Comparison of ENCODE assay signal across 7 cellular contexts in genomic region chr19:54449701-54450069, GRCh38. TPM values are rescaled to one million over a fixed set of nuclear protein-coding genes. Genes with fewer than 3 reads are reported as not detected.
DNase-seq lines count a peak whose midpoint lies in the region; ATAC-seq and TF ChIP-seq lines count a peak whose summit lies in the region.

No MANE protein-coding gene starts in this region.

- CTCF ChIA-PET in T-cell (lab: Charles Lee): no interaction called here

- H3K4me2 ChIP-seq in GM23338: peak overlapping the region; percentile 96

- H3K4me3 ChIP-seq in GM23338 (peak overlapping the region; percentile 97), fibroblast of the aortic adventitia (ENCODE audit: low read depth, low read length) (peak overlapping the region; percentile 98), skin epidermis (peak overlapping the region; percentile 62 to 94 (median 89))

- H3K4me1 Mint-ChIP-seq in GM23338 (peaks cover 19% of the 10 kb centered on the region), T-cell (peaks cover 47 to 58% (median 53%) of the 10 kb centered on the region in 3 donors)

- peaks cover 26% of the 10 kb centered on the region for H3K36me3 ChIP-seq in GM23338 (ENCODE audit: insufficient read depth)

- H3K27ac Mint-ChIP-seq in GM23338 (peak overlapping the region; percentile 96), T-cell (peak overlapping the region; percentile 93 to 94)

- peaks cover 36% of the 10 kb centered on the region for H4K20me1 ChIP-seq in GM23338 (replicated peaks; ENCODE audit: insufficient read depth)

- no peak overlapping the region for H2AFZ ChIP-seq in GM23338

- H3K4me1 ChIP-seq in GM23338 (ENCODE audit: insufficient read depth): peaks cover 9% of the 10 kb centered on the region

- DNase-seq in GM23338 (ENCODE audit: low spot score) (no peak), T-cell (no peak), fibroblast of the aortic adventitia (ENCODE audit: low read depth) (peak; percentile 38), G401 (ENCODE audit: low spot score) (no peak), Kasumi-1 (lab: John Stamatoyannopoulos, UW) (no peak), NOMO-1 (lab: John Stamatoyannopoulos, UW; ENCODE audit: unreplicated experiment in 2 of 2) (no peak)

- H3K9me3 Mint-ChIP-seq in GM23338 (peaks cover 12% of the 10 kb centered on the region), T-cell (no peaks in the 10 kb centered on the region)

- H3K4me3 Mint-ChIP-seq in GM23338: peak overlapping the region; percentile 98
- peak overlapping the region; percentile 98 to 100 (median 99) for H3K4me3 Mint-ChIP-seq in T-cell

- POLR2A ChIA-PET in T-cell (lab: Charles Lee): no interaction called here

- H3K27ac ChIP-seq in GM23338 (ENCODE audit: low read depth) (no peak overlapping the region), skin epidermis (peak overlapping the region; percentile 87 to 99 (median 97))

- H3K27me3 ChIP-seq in GM23338 (ENCODE audit: insufficient read depth): no peaks in the 10 kb centered on the region

- TF ChIP-seq CTCF in GM23338 (conservative IDR thresholded peaks at IDR 0.05; ENCODE audit: low read depth in 2 of 2) (no peak), fibroblast of the aortic adventitia (IDR thresholded peaks at IDR 0.05; ENCODE audit: insufficient read depth, low read length) (no peak)

- ATAC-seq in GM23338 (no peak), T-cell (replicated peaks in 1 of 4) (no peak)

- in situ Hi-C loops in G401 (cut with HindIII; ENCODE audit: low sequenced_read_pairs): no loop called here

- peaks cover 15% of the 10 kb centered on the region for H3K27me3 Mint-ChIP-seq in GM23338 (ENCODE audit: insufficient read depth, low read depth, poor library complexity)
- H3K27me3 Mint-ChIP-seq in T-cell: no peaks in the 10 kb centered on the region

- H3F3A ChIP-seq in GM23338 (replicated peaks; ENCODE audit: low read depth): no peaks in the 10 kb centered on the region

- peaks cover 67% of the 10 kb centered on the region for H3K79me2 ChIP-seq in GM23338 (replicated peaks; ENCODE audit: insufficient read depth)

- H3K9me2 ChIP-seq in GM23338 (ENCODE audit: insufficient read depth): no peaks in the 10 kb centered on the region

- H3K36me3 Mint-ChIP-seq in GM23338 (ENCODE audit: low read depth) (peaks cover 54% of the 10 kb centered on the region), T-cell (peaks cover 37% of the 10 kb centered on the region)

TF ChIP-seq in GM23338, 12 proteins besides CTCF, POLR2A, EP300 and RAD21 (continues in another document):
- TF ChIP-seq EZH2phosphoT487 (IDR thresholded peaks at IDR 0.05; ENCODE audit: unreplicated experiment) (no peak), ZNF331 (CRISPR knock-in tag; IDR thresholded peaks at IDR 0.05; ENCODE audit: low read depth) (no peak), ZNF462 (CRISPR knock-in tag; IDR thresholded peaks at IDR 0.05) (no peak)

RNA-seq across cellular contexts. Expression of gene LENG8, which starts 0.7 kb away (rescaled TPM):
- total RNA-seq in GM23338 (2014; rRNA removed; shearing (Covaris generic)): 45.6 and 74.3 TPM in 2 replicates
- polyA plus RNA-seq in GM23338 (2016; fragmentation: Nextera tagmentation; extraction: Ambion mirVana): 41.2 and 42.1 TPM in 2 replicates
- total RNA-seq in T-cell (100 to 1,000 TPM; 506 to 622 (median 618) TPM), fibroblast of the aortic adventitia (ENCODE audit: low replicate concordance) (21.7 and 41.7 TPM in 2 replicates)
- total RNA-seq in G401 (2014; rRNA removed; shearing (Covaris generic)): 5.3 and 12.4 TPM in 2 replicates

RNA-seq across cellular contexts. Expression of gene LENG9, which starts 13.9 kb away (rescaled TPM):
- 3.3 and 6.4 TPM in 2 replicates for total RNA-seq in GM23338 (2014; rRNA removed; shearing (Covaris generic))
- polyA plus RNA-seq in GM23338 (2016; fragmentation: Nextera tagmentation; extraction: Ambion mirVana): 0.26 and 0.52 TPM in 2 replicates
- total RNA-seq in T-cell: 1 to 10 TPM; 2.2 to 7.9 (median 7.5) TPM
- total RNA-seq in fibroblast of the aortic adventitia (ENCODE audit: low replicate concordance): 3.7 and 4.9 TPM in 2 replicates
- total RNA-seq in G401 (2014; rRNA removed; shearing (Covaris generic)): 20.6 and 20.7 TPM in 2 replicates

RNA-seq across cellular contexts. Expression of gene CDC42EP5, which starts 23.4 kb away (rescaled TPM):
- 0.35 and 3.4 TPM in 2 replicates for total RNA-seq in GM23338 (2014; rRNA removed; shearing (Covaris generic))
- 1.4 and 2.3 TPM in 2 replicates for polyA plus RNA-seq in GM23338 (2016; fragmentation: Nextera tagmentation; extraction: Ambion mirVana)
- total RNA-seq in T-cell (under 1 TPM in 1 of 5 donors, not detected in 4; 0.43 TPM), fibroblast of the aortic adventitia (ENCODE audit: low replicate concordance) (7.9 and 48.8 TPM in 2 replicates)
- total RNA-seq in G401 (2014; rRNA removed; shearing (Covaris generic)): 85.4 and 87.3 TPM in 2 replicates

RNA-seq across cellular contexts. Expression of gene TTYH1, which starts 34.4 kb away (rescaled TPM):
- 31.8 and 40.8 TPM in 2 replicates for total RNA-seq in GM23338 (2014; rRNA removed; shearing (Covaris generic))
- 18.2 and 21.5 TPM in 2 replicates for polyA plus RNA-seq in GM23338 (2016; fragmentation: Nextera tagmentation; extraction: Ambion mirVana)
- total RNA-seq in T-cell: under 1 TPM in 2 of 5 donors, not detected in 3; 0.26 to 0.41 TPM
- total RNA-seq in fibroblast of the aortic adventitia (ENCODE audit: low replicate concordance): not detected in 2 replicates
- 0.10 and 0.12 TPM in 2 replicates for total RNA-seq in G401 (2014; rRNA removed; shearing (Covaris generic))

RNA-seq across cellular contexts. Expression of gene LAIR2, which starts 52.9 kb away (rescaled TPM):
- total RNA-seq in GM23338 (2014; rRNA removed; shearing (Covaris generic)): not detected in 2 replicates
- polyA plus RNA-seq in GM23338 (2016; fragmentation: Nextera tagmentation; extraction: Ambion mirVana): not detected in 2 replicates
- total RNA-seq in T-cell (10 to 100 TPM in 1 of 5 donors, 1 to 10 TPM in 3, under 1 TPM in 1; 0.49 to 16.7 (median 1.3) TPM), fibroblast of the aortic adventitia (ENCODE audit: low replicate concordance) (not detected in 2 replicates)
- total RNA-seq in G401 (2014; rRNA removed; shearing (Covaris generic)): not detected in 2 replicates
